Comparison of ENCODE assay signal across 1 cellular context in genomic region chr12:112381898-112382796, GRCh38.
TF ChIP-seq lines count a peak whose summit lies in the region.

TSS of gene HECTD4 (minus strand) at chr12:112382431. CDS start at chr12:112382128, 303 bp downstream.

TF ChIP-seq in HEK293, 187 proteins besides CTCF, POLR2A, EP300 and RAD21 (continued from another document and continues in another):
- TF ChIP-seq, protein P1, sequence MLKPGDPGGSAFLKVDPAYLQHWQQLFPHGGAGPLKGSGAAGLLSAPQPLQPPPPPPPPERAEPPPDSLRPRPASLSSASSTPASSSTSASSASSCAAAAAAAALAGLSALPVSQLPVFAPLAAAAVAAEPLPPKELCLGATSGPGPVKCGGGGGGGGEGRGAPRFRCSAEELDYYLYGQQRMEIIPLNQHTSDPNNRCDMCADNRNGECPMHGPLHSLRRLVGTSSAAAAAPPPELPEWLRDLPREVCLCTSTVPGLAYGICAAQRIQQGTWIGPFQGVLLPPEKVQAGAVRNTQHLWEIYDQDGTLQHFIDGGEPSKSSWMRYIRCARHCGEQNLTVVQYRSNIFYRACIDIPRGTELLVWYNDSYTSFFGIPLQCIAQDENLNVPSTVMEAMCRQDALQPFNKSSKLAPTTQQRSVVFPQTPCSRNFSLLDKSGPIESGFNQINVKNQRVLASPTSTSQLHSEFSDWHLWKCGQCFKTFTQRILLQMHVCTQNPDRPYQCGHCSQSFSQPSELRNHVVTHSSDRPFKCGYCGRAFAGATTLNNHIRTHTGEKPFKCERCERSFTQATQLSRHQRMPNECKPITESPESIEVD (tag by site-specific recombination; IDR thresholded peaks at IDR 0.05), result no peak
- TF ChIP-seq ZNF423 (tag by site-specific recombination; IDR thresholded peaks at IDR 0.05), result 0 out of 2 replicates have a peak, but pooled peaks have one; percentile 25
- no peak for TF ChIP-seq ZNF654 (tag by site-specific recombination; IDR thresholded peaks at IDR 0.05; ENCODE audit: low read depth)
- TF ChIP-seq MZF1 (tag by site-specific recombination; IDR thresholded peaks at IDR 0.05; ENCODE audit: borderline replicate concordance), result no peak
- peak; percentile 42; the same call in 1 of the 2 replicates for TF ChIP-seq ZNF629 (tag by site-specific recombination; IDR thresholded peaks at IDR 0.05)
- TF ChIP-seq ZNF274 (IDR thresholded peaks at IDR 0.05; ENCODE audit: low read length), result no peak
- TF ChIP-seq ZNF274 (tag by site-specific recombination; IDR thresholded peaks at IDR 0.05; ENCODE audit: borderline replicate concordance), result no peak
- TF ChIP-seq ZNF121 (tag by site-specific recombination; IDR thresholded peaks at IDR 0.05), result peak; percentile 100
- TF ChIP-seq, protein P2, sequence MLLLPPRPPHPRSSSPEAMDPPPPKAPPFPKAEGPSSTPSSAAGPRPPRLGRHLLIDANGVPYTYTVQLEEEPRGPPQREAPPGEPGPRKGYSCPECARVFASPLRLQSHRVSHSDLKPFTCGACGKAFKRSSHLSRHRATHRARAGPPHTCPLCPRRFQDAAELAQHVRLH (tag by site-specific recombination; IDR thresholded peaks at IDR 0.05), result 0 out of 2 replicates have a peak, but pooled peaks have one; percentile 49
- peak; percentile 64 for TF ChIP-seq ZFHX2 (tag by site-specific recombination; conservative IDR thresholded peaks at IDR 0.05)
- no peak for TF ChIP-seq SCRT2 (tag by site-specific recombination; IDR thresholded peaks at IDR 0.05)
- TF ChIP-seq SP2 (tag by site-specific recombination; IDR thresholded peaks at IDR 0.05), result peak; percentile 72
- TF ChIP-seq ZNF521 (tag by site-specific recombination; IDR thresholded peaks at IDR 0.05), result no peak
- no peak for TF ChIP-seq ZNF626 (tag by site-specific recombination; IDR thresholded peaks at IDR 0.05)
- TF ChIP-seq, protein P3, sequence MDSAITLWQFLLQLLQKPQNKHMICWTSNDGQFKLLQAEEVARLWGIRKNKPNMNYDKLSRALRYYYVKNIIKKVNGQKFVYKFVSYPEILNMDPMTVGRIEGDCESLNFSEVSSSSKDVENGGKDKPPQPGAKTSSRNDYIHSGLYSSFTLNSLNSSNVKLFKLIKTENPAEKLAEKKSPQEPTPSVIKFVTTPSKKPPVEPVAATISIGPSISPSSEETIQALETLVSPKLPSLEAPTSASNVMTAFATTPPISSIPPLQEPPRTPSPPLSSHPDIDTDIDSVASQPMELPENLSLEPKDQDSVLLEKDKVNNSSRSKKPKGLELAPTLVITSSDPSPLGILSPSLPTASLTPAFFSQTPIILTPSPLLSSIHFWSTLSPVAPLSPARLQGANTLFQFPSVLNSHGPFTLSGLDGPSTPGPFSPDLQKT (IDR thresholded peaks at IDR 0.05; ENCODE audit: borderline replicate concordance, low read depth, low read length), result no peak
- TF ChIP-seq RBAK (tag by site-specific recombination; IDR thresholded peaks at IDR 0.05), result no peak
- TF ChIP-seq ZNF2 (tag by site-specific recombination; IDR thresholded peaks at IDR 0.05), result peak; percentile 73; the same call in 1 of the 2 replicates
- peak; percentile 78 for TF ChIP-seq KLF17 (tag by site-specific recombination; IDR thresholded peaks at IDR 0.05)
- TF ChIP-seq ZNF658 (tag by site-specific recombination; IDR thresholded peaks at IDR 0.05), result no peak
- no peak for TF ChIP-seq ZNF747 (tag by site-specific recombination; IDR thresholded peaks at IDR 0.05)
- TF ChIP-seq ZNF133 (tag by site-specific recombination; IDR thresholded peaks at IDR 0.05), result no peak
- no peak for TF ChIP-seq ZNF350 (tag by site-specific recombination; IDR thresholded peaks at IDR 0.05)
- TF ChIP-seq ZNF548 (tag by site-specific recombination; IDR thresholded peaks at IDR 0.05), result no peak
- TF ChIP-seq ZNF26 (tag by site-specific recombination; IDR thresholded peaks at IDR 0.05), result no peak
- TF ChIP-seq, protein P4, sequence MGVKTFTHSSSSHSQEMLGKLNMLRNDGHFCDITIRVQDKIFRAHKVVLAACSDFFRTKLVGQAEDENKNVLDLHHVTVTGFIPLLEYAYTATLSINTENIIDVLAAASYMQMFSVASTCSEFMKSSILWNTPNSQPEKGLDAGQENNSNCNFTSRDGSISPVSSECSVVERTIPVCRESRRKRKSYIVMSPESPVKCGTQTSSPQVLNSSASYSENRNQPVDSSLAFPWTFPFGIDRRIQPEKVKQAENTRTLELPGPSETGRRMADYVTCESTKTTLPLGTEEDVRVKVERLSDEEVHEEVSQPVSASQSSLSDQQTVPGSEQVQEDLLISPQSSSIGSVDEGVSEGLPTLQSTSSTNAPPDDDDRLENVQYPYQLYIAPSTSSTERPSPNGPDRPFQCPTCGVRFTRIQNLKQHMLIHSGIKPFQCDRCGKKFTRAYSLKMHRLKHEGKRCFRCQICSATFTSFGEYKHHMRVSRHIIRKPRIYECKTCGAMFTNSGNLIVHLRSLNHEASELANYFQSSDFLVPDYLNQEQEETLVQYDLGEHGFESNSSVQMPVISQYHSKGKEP (tag by site-specific recombination; IDR thresholded peaks at IDR 0.05), result no peak
- no peak for TF ChIP-seq ZNF449 (tag by site-specific recombination; IDR thresholded peaks at IDR 0.05)
- TF ChIP-seq, protein P5, sequence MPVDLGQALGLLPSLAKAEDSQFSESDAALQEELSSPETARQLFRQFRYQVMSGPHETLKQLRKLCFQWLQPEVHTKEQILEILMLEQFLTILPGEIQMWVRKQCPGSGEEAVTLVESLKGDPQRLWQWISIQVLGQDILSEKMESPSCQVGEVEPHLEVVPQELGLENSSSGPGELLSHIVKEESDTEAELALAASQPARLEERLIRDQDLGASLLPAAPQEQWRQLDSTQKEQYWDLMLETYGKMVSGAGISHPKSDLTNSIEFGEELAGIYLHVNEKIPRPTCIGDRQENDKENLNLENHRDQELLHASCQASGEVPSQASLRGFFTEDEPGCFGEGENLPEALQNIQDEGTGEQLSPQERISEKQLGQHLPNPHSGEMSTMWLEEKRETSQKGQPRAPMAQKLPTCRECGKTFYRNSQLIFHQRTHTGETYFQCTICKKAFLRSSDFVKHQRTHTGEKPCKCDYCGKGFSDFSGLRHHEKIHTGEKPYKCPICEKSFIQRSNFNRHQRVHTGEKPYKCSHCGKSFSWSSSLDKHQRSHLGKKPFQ (tag by site-specific recombination; IDR thresholded peaks at IDR 0.05), result no peak
- no peak for TF ChIP-seq SCRT1 (tag by site-specific recombination; IDR thresholded peaks at IDR 0.05; ENCODE audit: borderline replicate concordance)
- TF ChIP-seq ZNF302 (tag by site-specific recombination; IDR thresholded peaks at IDR 0.05; ENCODE audit: low read depth), result no peak
- no peak for TF ChIP-seq ZNF624 (tag by site-specific recombination; IDR thresholded peaks at IDR 0.05)
- peak; percentile 77 for TF ChIP-seq ZNF501 (tag by site-specific recombination; IDR thresholded peaks at IDR 0.05)
- peak; percentile 70 for TF ChIP-seq ZEB2 (tag by site-specific recombination; IDR thresholded peaks at IDR 0.05)
- TF ChIP-seq ZNF10 (tag by site-specific recombination; IDR thresholded peaks at IDR 0.05), result peak; percentile 8; the same call in 1 of the 2 replicates
- peak; percentile 84; the same call in 1 of the 2 replicates for TF ChIP-seq ZNF610 (tag by site-specific recombination; IDR thresholded peaks at IDR 0.05; ENCODE audit: borderline replicate concordance)
- TF ChIP-seq ZNF114 (tag by site-specific recombination; IDR thresholded peaks at IDR 0.05), result no peak
- no peak for TF ChIP-seq OVOL3 (tag by site-specific recombination; IDR thresholded peaks at IDR 0.05)
- TF ChIP-seq KLF9 (tag by site-specific recombination; IDR thresholded peaks at IDR 0.05; ENCODE audit: low read depth), result peak; percentile 93
- no peak for TF ChIP-seq ZNF529 (tag by site-specific recombination; IDR thresholded peaks at IDR 0.05; ENCODE audit: insufficient replicate concordance)
- peak; percentile 72 for TF ChIP-seq GLIS2 (tag by site-specific recombination; IDR thresholded peaks at IDR 0.05)
- TF ChIP-seq ZNF266 (tag by site-specific recombination; IDR thresholded peaks at IDR 0.05; ENCODE audit: low read depth), result no peak
- TF ChIP-seq KLF1 (tag by site-specific recombination; IDR thresholded peaks at IDR 0.05), result peak; percentile 74
- TF ChIP-seq ZNF777 (tag by site-specific recombination; IDR thresholded peaks at IDR 0.05; ENCODE audit: borderline replicate concordance), result no peak
- no peak for TF ChIP-seq ZNF48 (tag by site-specific recombination; IDR thresholded peaks at IDR 0.05)
- no peak for TF ChIP-seq ZNF175 (tag by site-specific recombination; IDR thresholded peaks at IDR 0.05)
- peak; percentile 100 for TF ChIP-seq ZNF664 (tag by site-specific recombination; IDR thresholded peaks at IDR 0.05)
- TF ChIP-seq ZNF561 (tag by site-specific recombination; IDR thresholded peaks at IDR 0.05; ENCODE audit: borderline replicate concordance), result no peak; the same call in 1 of the 2 replicates
- TF ChIP-seq ZNF214 (tag by site-specific recombination; IDR thresholded peaks at IDR 0.05; ENCODE audit: borderline replicate concordance), result no peak
- no peak for TF ChIP-seq ZNF571 (tag by site-specific recombination; IDR thresholded peaks at IDR 0.05)
- no peak for TF ChIP-seq ZNF433 (tag by site-specific recombination; IDR thresholded peaks at IDR 0.05; ENCODE audit: low read depth)
- TF ChIP-seq, protein P6, sequence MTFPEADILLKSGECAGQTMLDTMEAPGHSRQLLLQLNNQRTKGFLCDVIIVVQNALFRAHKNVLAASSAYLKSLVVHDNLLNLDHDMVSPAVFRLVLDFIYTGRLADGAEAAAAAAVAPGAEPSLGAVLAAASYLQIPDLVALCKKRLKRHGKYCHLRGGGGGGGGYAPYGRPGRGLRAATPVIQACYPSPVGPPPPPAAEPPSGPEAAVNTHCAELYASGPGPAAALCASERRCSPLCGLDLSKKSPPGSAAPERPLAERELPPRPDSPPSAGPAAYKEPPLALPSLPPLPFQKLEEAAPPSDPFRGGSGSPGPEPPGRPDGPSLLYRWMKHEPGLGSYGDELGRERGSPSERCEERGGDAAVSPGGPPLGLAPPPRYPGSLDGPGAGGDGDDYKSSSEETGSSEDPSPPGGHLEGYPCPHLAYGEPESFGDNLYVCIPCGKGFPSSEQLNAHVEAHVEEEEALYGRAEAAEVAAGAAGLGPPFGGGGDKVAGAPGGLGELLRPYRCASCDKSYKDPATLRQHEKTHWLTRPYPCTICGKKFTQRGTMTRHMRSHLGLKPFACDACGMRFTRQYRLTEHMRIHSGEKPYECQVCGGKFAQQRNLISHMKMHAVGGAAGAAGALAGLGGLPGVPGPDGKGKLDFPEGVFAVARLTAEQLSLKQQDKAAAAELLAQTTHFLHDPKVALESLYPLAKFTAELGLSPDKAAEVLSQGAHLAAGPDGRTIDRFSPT (tag by site-specific recombination; IDR thresholded peaks at IDR 0.05), result peak; percentile 56; the same call in 1 of the 2 replicates
- no peak for TF ChIP-seq ZNF768 (tag by site-specific recombination; IDR thresholded peaks at IDR 0.05)
- no peak for TF ChIP-seq PRDM1 (tag by site-specific recombination; IDR thresholded peaks at IDR 0.05)
- TF ChIP-seq ZNF112 (tag by site-specific recombination; IDR thresholded peaks at IDR 0.05), result no peak
- TF ChIP-seq HOXC10 (CRISPR knock-in tag; IDR thresholded peaks at IDR 0.05), result no peak
- no peak for TF ChIP-seq ZNF184 (tag by site-specific recombination; IDR thresholded peaks at IDR 0.05)
- TF ChIP-seq ZNF202 (tag by site-specific recombination; IDR thresholded peaks at IDR 0.05; ENCODE audit: borderline replicate concordance), result no peak
- peak; percentile 96 for TF ChIP-seq ZNF335 (tag by site-specific recombination; conservative IDR thresholded peaks at IDR 0.05)
- peak; percentile 72 for TF ChIP-seq KLF16 (tag by site-specific recombination; IDR thresholded peaks at IDR 0.05)
- TF ChIP-seq ZNF391 (tag by site-specific recombination; IDR thresholded peaks at IDR 0.05; ENCODE audit: borderline replicate concordance, low read depth), result no peak
- TF ChIP-seq ZNF596 (tag by site-specific recombination; IDR thresholded peaks at IDR 0.05), result no peak
- peak; percentile 91 for TF ChIP-seq GLIS1 (tag by site-specific recombination; IDR thresholded peaks at IDR 0.05)
- peak; percentile 43; the same call in 1 of the 2 replicates for TF ChIP-seq ZNF223 (tag by site-specific recombination; IDR thresholded peaks at IDR 0.05)
- TF ChIP-seq ZSCAN16 (tag by site-specific recombination; IDR thresholded peaks at IDR 0.05), result 0 out of 2 replicates have a peak, but pooled peaks have one; percentile 27
- TF ChIP-seq ZBTB7A (tag by site-specific recombination; IDR thresholded peaks at IDR 0.05; ENCODE audit: low read depth), result no peak
- TF ChIP-seq ZNF174 (tag by site-specific recombination; IDR thresholded peaks at IDR 0.05), result no peak
- peak; percentile 91 for TF ChIP-seq SP3 (tag by site-specific recombination; IDR thresholded peaks at IDR 0.05)
- TF ChIP-seq HOXD13 (CRISPR knock-in tag; IDR thresholded peaks at IDR 0.05; ENCODE audit: borderline replicate concordance), result no peak
- no peak for TF ChIP-seq ZFP41 (tag by site-specific recombination; IDR thresholded peaks at IDR 0.05; ENCODE audit: borderline replicate concordance)
